Comparison of ENCODE assay signal across 12 cellular contexts in the genomic region with DNA sequence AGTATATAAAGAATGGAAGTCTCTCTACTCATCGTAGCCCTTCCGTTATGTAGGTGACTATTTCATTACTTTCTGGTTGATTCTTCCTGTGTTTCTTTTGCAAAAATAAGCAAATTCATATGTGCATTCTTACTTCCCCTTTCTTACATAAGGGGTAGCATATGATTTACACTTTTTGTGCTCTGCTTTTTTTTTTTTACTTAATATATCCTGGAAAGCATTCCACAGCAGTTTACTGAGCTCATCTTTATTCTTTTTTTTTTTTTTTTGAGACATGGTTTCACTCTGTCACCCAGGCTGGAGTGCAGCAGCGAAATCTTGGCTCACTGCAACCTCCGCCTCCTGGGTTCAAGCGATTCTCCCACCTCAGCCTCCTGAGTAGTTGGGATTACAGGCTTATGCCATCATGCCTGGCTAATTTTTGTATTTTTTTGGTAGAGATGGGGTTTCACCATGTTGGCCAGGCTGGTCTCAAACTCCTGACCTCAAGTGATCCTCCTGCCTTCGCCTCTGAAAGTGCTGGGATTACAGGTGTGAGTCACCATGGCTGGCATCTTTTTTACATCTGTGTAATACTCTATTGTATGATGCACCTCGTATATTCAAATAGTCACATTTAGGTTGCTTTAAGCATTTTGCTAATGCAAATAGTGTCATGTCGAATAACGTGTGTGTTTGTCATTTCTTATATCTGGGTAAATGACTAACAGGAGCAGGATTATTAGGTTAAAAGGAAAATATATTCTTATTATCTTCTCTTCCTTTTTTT. TPM values are rescaled to one million over a fixed set of nuclear protein-coding genes. Genes with fewer than 3 reads are reported as not detected.
DNase-seq lines count a peak whose midpoint lies in the region; ATAC-seq and TF ChIP-seq lines count a peak whose summit lies in the region.
"Had no signal": no experiment of that assay in that cellular context is flagged by ENCODE, and none has a peak within 500 bp of the region (broad histone marks: within the 10 kb centered on the region; RNA-seq: fewer than 3 reads in every experiment).

No MANE protein-coding gene starts in this region.

- CTCF ChIA-PET in activated B cell treated with CpG ODN at 0.5 μM for 24 hours (lab: Charles Lee), result no interaction called here
- CTCF ChIA-PET in CD8-positive, alpha-beta T cell (lab: Charles Lee), result no interaction called here

- POLR2A ChIA-PET in activated B cell treated with CpG ODN at 0.5 μM for 24 hours (lab: Charles Lee), result interaction anchor here (0.6 to 2.0 kb wide), 6 partner anchors 15 to 194 kb away, joined by 3 to 10 read pairs (median 4); a partner anchor contains a TSS
- POLR2A ChIA-PET in CD8-positive, alpha-beta T cell (lab: Charles Lee), result interaction anchor here (0.6 kb wide), 1 partner anchor 416 kb away, joined by 4 read pairs; no protein-coding TSS in a partner anchor

- DNase-seq in activated B cell treated with CpG ODN at 0.5 μM for 24 hours (no peak), dermis blood vessel endothelial cell (no peak)
- DNase-seq in activated effector memory CD4-positive, alpha-beta T cell treated with anti-CD3 and anti-CD28 coated beads, Interleukin-2, amount 50 U/mL, for 16 hours, result no peak
- no peak for DNase-seq in CD8-positive, alpha-beta T cell
- DNase-seq in stimulated activated naive CD8-positive, alpha-beta T cell treated with anti-CD3 and anti-CD28 coated beads, Interleukin-15, Interleukin-2, amounts not matched to agents 100 U/mL and 50 U/mL, for 24 hours, result no peak
- DNase-seq: DND-41; mammary epithelial cell; stimulated activated naive CD8-positive, alpha-beta T cell treated with anti-CD3 and anti-CD28 coated beads, Interleukin-15, amount 100 ng/mL, for 72 hours had no signal

- peaks cover 44% of the 10 kb centered on the region for H3K4me1 Mint-ChIP-seq in activated B cell treated with CpG ODN at 0.5 μM for 24 hours
- H3K4me1 Mint-ChIP-seq in CD8-positive, alpha-beta T cell (ENCODE audit: low read depth), result no peaks in the 10 kb centered on the region
- H3K4me1 Mint-ChIP-seq: stimulated activated naive CD8-positive, alpha-beta T cell treated with anti-CD3 and anti-CD28 coated beads, Interleukin-15, amount 100 ng/mL, for 72 hours; WTC11 had no signal

- no peaks in the 10 kb centered on the region for H3K36me3 ChIP-seq in CD8-positive, alpha-beta T cell (ENCODE audit: insufficient read depth, low read length)

- no peaks in the 10 kb centered on the region for H3K27me3 ChIP-seq in CD8-positive, alpha-beta T cell (ENCODE audit: insufficient read depth, low read length)

- H3K36me3 Mint-ChIP-seq in activated B cell treated with CpG ODN at 0.5 μM for 24 hours (ENCODE audit: low read depth), result no peaks in the 10 kb centered on the region
- H3K36me3 Mint-ChIP-seq in CD8-positive, alpha-beta T cell, result no peaks in the 10 kb centered on the region

- peak; percentile 19 for ATAC-seq in GM18519 (IDR thresholded peaks at IDR 0.05; ENCODE audit: low FRiP score, unreplicated experiment)
- ATAC-seq in GM21529 (IDR thresholded peaks at IDR 0.05; ENCODE audit: unreplicated experiment), result peak; percentile 33
- ATAC-seq in HG03354 (IDR thresholded peaks at IDR 0.05; ENCODE audit: poor library complexity, severe bottlenecking, unreplicated experiment), result peak; percentile 58
- ATAC-seq in activated B cell treated with CpG ODN at 0.5 μM for 24 hours (ENCODE audit: low read depth), result peak; percentile 43
- ATAC-seq in CD8-positive, alpha-beta T cell, result no peak
- no peak for ATAC-seq in stimulated activated naive CD8-positive, alpha-beta T cell treated with anti-CD3 and anti-CD28 coated beads, Interleukin-15, Interleukin-2, amounts not matched to agents 100 U/mL and 50 U/mL, for 24 hours
- ATAC-seq: stimulated activated naive CD8-positive, alpha-beta T cell treated with anti-CD3 and anti-CD28 coated beads, Interleukin-15, amount 100 ng/mL, for 72 hours; WTC11 had no signal

- H3K4me3 ChIP-seq in CD8-positive, alpha-beta T cell (ENCODE audit: low read depth, low read length), result no peak overlapping the region

- H3K9me3 ChIP-seq in CD8-positive, alpha-beta T cell (ENCODE audit: low read length), result no peaks in the 10 kb centered on the region

- TF ChIP-seq CTCF in activated B cell treated with CpG ODN at 0.5 μM for 24 hours (IDR thresholded peaks at IDR 0.05), result no peak
- TF ChIP-seq CTCF in CD8-positive, alpha-beta T cell (IDR thresholded peaks at IDR 0.05), result no peak

- H3K27ac Mint-ChIP-seq in activated B cell treated with CpG ODN at 0.5 μM for 24 hours, result peak overlapping the region; percentile 86
- H3K27ac Mint-ChIP-seq in CD8-positive, alpha-beta T cell, result no peak overlapping the region
- H3K27ac Mint-ChIP-seq: WTC11 had no signal

- H3K9me3 Mint-ChIP-seq in activated B cell treated with CpG ODN at 0.5 μM for 24 hours, result no peaks in the 10 kb centered on the region
- no peaks in the 10 kb centered on the region for H3K9me3 Mint-ChIP-seq in CD8-positive, alpha-beta T cell
- H3K9me3 Mint-ChIP-seq: stimulated activated naive CD8-positive, alpha-beta T cell treated with anti-CD3 and anti-CD28 coated beads, Interleukin-15, amount 100 ng/mL, for 72 hours; WTC11 had no signal

- no peak overlapping the region for H3K27ac ChIP-seq in CD8-positive, alpha-beta T cell (ENCODE audit: low read depth, low read length)

- peaks cover 20% of the 10 kb centered on the region for H3K27me3 Mint-ChIP-seq in activated B cell treated with CpG ODN at 0.5 μM for 24 hours
- peaks cover 4% of the 10 kb centered on the region for H3K27me3 Mint-ChIP-seq in CD8-positive, alpha-beta T cell (ENCODE audit: low read depth)

- H3K4me3 Mint-ChIP-seq in activated B cell treated with CpG ODN at 0.5 μM for 24 hours, result peak overlapping the region; percentile 56
- H3K4me3 Mint-ChIP-seq in CD8-positive, alpha-beta T cell, result no peak overlapping the region
- H3K4me3 Mint-ChIP-seq: stimulated activated naive CD8-positive, alpha-beta T cell treated with anti-CD3 and anti-CD28 coated beads, Interleukin-15, amount 100 ng/mL, for 72 hours; WTC11 had no signal

- intact Hi-C loops in activated B cell treated with CpG ODN at 0.5 μM for 24 hours (cut with micrococcal nuclease), result loop anchor here (1.0 to 5.0 kb wide), 4 partner anchors 15 to 231 kb away; a partner anchor contains a TSS
- intact Hi-C loops in CD8-positive, alpha-beta T cell (cut with DNase I, micrococcal nuclease), result no loop called here

- H3K4me1 ChIP-seq in CD8-positive, alpha-beta T cell (ENCODE audit: insufficient read depth, low read length), result no peaks in the 10 kb centered on the region

RNA-seq across cellular contexts. Expression of a gene that starts 13.1 kb away (rescaled TPM):
- total RNA-seq in activated B cell treated with CpG ODN at 0.5 μM for 24 hours (0.44 and 0.62 TPM in 2 replicates), dermis blood vessel endothelial cell (9.5 and 11.6 TPM in 2 replicates)
- under 1 TPM; 0.71 to 0.72 TPM for total RNA-seq in CD8-positive, alpha-beta T cell

RNA-seq across cellular contexts. Expression of a gene that starts 15.0 kb away (rescaled TPM):
- total RNA-seq in activated B cell treated with CpG ODN at 0.5 μM for 24 hours (13.5 and 16.6 TPM in 2 replicates), dermis blood vessel endothelial cell (14.0 and 14.5 TPM in 2 replicates)
- total RNA-seq in CD8-positive, alpha-beta T cell, result 1 to 10 TPM; 6.0 to 6.5 TPM

RNA-seq across cellular contexts. Expression of a gene that starts 51.9 kb away (rescaled TPM):
- total RNA-seq in activated B cell treated with CpG ODN at 0.5 μM for 24 hours, result 4.0 and 4.3 TPM in 2 replicates
- under 1 TPM; 0.22 to 0.28 TPM for total RNA-seq in CD8-positive, alpha-beta T cell
- total RNA-seq in dermis blood vessel endothelial cell, result 25.8 and 31.1 TPM in 2 replicates

Comparison
In these comparisons a context has a peak if more than half of its experiments do, and no peak if none do; other contexts are left out.
1. ATAC-seq: peak in GM18519 (single experiment), GM21529 (single experiment), HG03354 (single experiment) and activated B cell treated with CpG ODN at 0.5 μM for 24 hours (single experiment); none in CD8-positive, alpha-beta T cell (single experiment) and stimulated activated naive CD8-positive, alpha-beta T cell treated with anti-CD3 and anti-CD28 coated beads, Interleukin-15, Interleukin-2, amounts not matched to agents 100 U/mL and 50 U/mL, for 24 hours (single experiment).